ENCODE assay signal across 20 cellular contexts in genomic region chr2:237892478-237892877, GRCh38.
DNase-seq lines count a peak whose midpoint lies in the region; ATAC-seq and TF ChIP-seq lines count a peak whose summit lies in the region.
"Had no signal": no experiment of that assay in that cellular context is flagged by ENCODE, and none has a peak within 500 bp of the region (broad histone marks: within the 10 kb centered on the region; RNA-seq: fewer than 3 reads in every experiment).

No MANE protein-coding gene starts in this region.

- H3K9me3 ChIP-seq in OCI-LY3 (ENCODE audit: insufficient read depth, low read length): no peaks in the 10 kb centered on the region
- H3K9me3 ChIP-seq: A549, esophagus squamous epithelium had no signal

- no peak overlapping the region for H2AFZ ChIP-seq in OCI-LY3 (ENCODE audit: low read depth, low read length)

- no peaks in the 10 kb centered on the region for H3K27me3 ChIP-seq in OCI-LY3 (ENCODE audit: low read depth, low read length)
- H3K27me3 ChIP-seq: esophagus squamous epithelium had no signal

- no peak overlapping the region; the same call in 1 of the 2 replicates for H3K4me3 ChIP-seq in OCI-LY3 (ENCODE audit: low read length)
- H3K4me3 ChIP-seq: A549, esophagus squamous epithelium had no signal

- no peak overlapping the region for H3K27ac ChIP-seq in OCI-LY3 (ENCODE audit: low read length)
- H3K27ac ChIP-seq: A549 had no signal

- H3K27me3 Mint-ChIP-seq in dendritic cell treated with granulocyte-macrophage colony-stimulating factor and Interleukin-4, amounts not matched to agents 40 ng/mL and 50 ng/mL, for 4 days: no peaks in the 10 kb centered on the region
- H3K27me3 Mint-ChIP-seq in stimulated activated memory B cell treated with anti-CD40 and anti-IgM and Interleukin-4, amounts not matched to agents 10 μg/mL and 1 μg/mL and 100 μg/mL, for 72 hours: no peaks in the 10 kb centered on the region
- H3K27me3 Mint-ChIP-seq: activated CD4-positive, alpha-beta T cell treated with anti-CD3 and anti-CD28 coated beads for 36 hours had no signal

- H3K9me3 Mint-ChIP-seq in dendritic cell treated with granulocyte-macrophage colony-stimulating factor and Interleukin-4, amounts not matched to agents 40 ng/mL and 50 ng/mL, for 4 days: no peaks in the 10 kb centered on the region
- H3K9me3 Mint-ChIP-seq in stimulated activated memory B cell treated with anti-CD40 and anti-IgM and Interleukin-4, amounts not matched to agents 10 μg/mL and 1 μg/mL and 100 μg/mL, for 72 hours: no peaks in the 10 kb centered on the region
- no peaks in the 10 kb centered on the region for H3K9me3 Mint-ChIP-seq in stimulated activated effector memory CD8-positive, alpha-beta T cell treated with anti-CD3 and anti-CD28 coated beads, Interleukin-12 subunit alpha, Interleukin-12 subunit beta, amount 100 ng/mL, for 72 hours
- H3K9me3 Mint-ChIP-seq: activated T-cell treated with anti-CD3 and anti-CD28 coated beads, Interleukin-2, amount 50 U/mL, for 4 hours; neural crest cell had no signal

- H3K27ac Mint-ChIP-seq in dendritic cell treated with granulocyte-macrophage colony-stimulating factor and Interleukin-4, amounts not matched to agents 40 ng/mL and 50 ng/mL, for 4 days: peak overlapping the region; percentile 97
- peak overlapping the region; percentile 31 for H3K27ac Mint-ChIP-seq in stimulated activated memory B cell treated with anti-CD40 and anti-IgM and Interleukin-4, amounts not matched to agents 10 μg/mL and 1 μg/mL and 100 μg/mL, for 72 hours
- no peak overlapping the region for H3K27ac Mint-ChIP-seq in stimulated activated effector memory CD8-positive, alpha-beta T cell treated with anti-CD3 and anti-CD28 coated beads, Interleukin-12 subunit alpha, Interleukin-12 subunit beta, amount 100 ng/mL, for 72 hours
- H3K27ac Mint-ChIP-seq: activated CD4-positive, alpha-beta T cell treated with anti-CD3 and anti-CD28 coated beads for 36 hours had no signal

- no peaks in the 10 kb centered on the region for H4K20me1 ChIP-seq in OCI-LY3 (ENCODE audit: insufficient read depth, low read length)

- no peak for TF ChIP-seq CTCF in OCI-LY3 (IDR thresholded peaks at IDR 0.05; ENCODE audit: low read depth, low read length)

- H3K4me3 Mint-ChIP-seq in dendritic cell treated with granulocyte-macrophage colony-stimulating factor and Interleukin-4, amounts not matched to agents 40 ng/mL and 50 ng/mL, for 4 days: peak overlapping the region; percentile 35
- no peak overlapping the region for H3K4me3 Mint-ChIP-seq in stimulated activated memory B cell treated with anti-CD40 and anti-IgM and Interleukin-4, amounts not matched to agents 10 μg/mL and 1 μg/mL and 100 μg/mL, for 72 hours
- no peak overlapping the region for H3K4me3 Mint-ChIP-seq in stimulated activated effector memory CD8-positive, alpha-beta T cell treated with anti-CD3 and anti-CD28 coated beads, Interleukin-12 subunit alpha, Interleukin-12 subunit beta, amount 100 ng/mL, for 72 hours
- H3K4me3 Mint-ChIP-seq: activated CD4-positive, alpha-beta T cell treated with anti-CD3 and anti-CD28 coated beads for 36 hours; activated T-cell treated with anti-CD3 and anti-CD28 coated beads, Interleukin-2, amount 50 U/mL, for 4 hours; neural crest cell had no signal

- peak overlapping the region; percentile 42; the same call in 1 of the 2 replicates for H3K4me2 ChIP-seq in OCI-LY3 (ENCODE audit: low read length)
- H3K4me2 ChIP-seq: A549 had no signal

- H3K4me1 Mint-ChIP-seq in dendritic cell treated with granulocyte-macrophage colony-stimulating factor and Interleukin-4, amounts not matched to agents 40 ng/mL and 50 ng/mL, for 4 days (ENCODE audit: low read depth): peaks cover 83% of the 10 kb centered on the region
- H3K4me1 Mint-ChIP-seq in stimulated activated memory B cell treated with anti-CD40 and anti-IgM and Interleukin-4, amounts not matched to agents 10 μg/mL and 1 μg/mL and 100 μg/mL, for 72 hours: peaks cover 16% of the 10 kb centered on the region
- peaks cover 18% of the 10 kb centered on the region for H3K4me1 Mint-ChIP-seq in stimulated activated effector memory CD8-positive, alpha-beta T cell treated with anti-CD3 and anti-CD28 coated beads, Interleukin-12 subunit alpha, Interleukin-12 subunit beta, amount 100 ng/mL, for 72 hours

- DNase-seq in NCI-H2171 treated with DMSO at 0.1 percent for 48 hours (lab: John Stamatoyannopoulos, UW) (peak; percentile 13), NCI-H2171 (lab: John Stamatoyannopoulos, UW) (no peak), kidney tubule cell (ENCODE audit: low spot score) (no peak)
- DNase-seq in stimulated activated effector memory CD8-positive, alpha-beta T cell treated with anti-CD3 and anti-CD28 coated beads, Interleukin-12 subunit alpha, Interleukin-12 subunit beta, amount 100 ng/mL, for 72 hours (ENCODE audit: low spot score in 2 of 2): no peak
- DNase-seq: activated CD4-positive, alpha-beta T cell treated with anti-CD3 and anti-CD28 coated beads for 36 hours; activated T-cell treated with anti-CD3 and anti-CD28 coated beads, Interleukin-2, amount 50 U/mL, for 4 hours; anterior cingulate cortex; esophagus squamous epithelium; NCI-H1417 treated with DMSO at 0.1 percent for 48 hours; stimulated activated CD4-positive, alpha-beta T cell treated with anti-CD3 and anti-CD28 coated beads, Interleukin-2, amount 100 ng/mL, for 24 hours; stimulated activated CD8-positive, alpha-beta memory T cell treated with anti-CD3 and anti-CD28 coated beads, Interleukin-4, amount 100 ng/mL, for 48 hours; trophoblast cell had no signal

- no peak overlapping the region for H3K9ac ChIP-seq in OCI-LY3 (ENCODE audit: low read length)

- H3K4me1 ChIP-seq in OCI-LY3 (ENCODE audit: low read length): peaks cover 60% of the 10 kb centered on the region

- no peaks in the 10 kb centered on the region for H3K36me3 ChIP-seq in OCI-LY3 (replicated peaks; ENCODE audit: low read depth, low read length)
- H3K36me3 ChIP-seq: esophagus squamous epithelium had no signal

- no peak for ATAC-seq in stimulated activated memory B cell treated with anti-CD40 and anti-IgM and Interleukin-4, amounts not matched to agents 10 μg/mL and 1 μg/mL and 100 μg/mL, for 72 hours
- no peak for ATAC-seq in stimulated activated effector memory CD8-positive, alpha-beta T cell treated with anti-CD3 and anti-CD28 coated beads, Interleukin-12 subunit alpha, Interleukin-12 subunit beta, amount 100 ng/mL, for 72 hours
- ATAC-seq in HG02885 (IDR thresholded peaks at IDR 0.05; ENCODE audit: poor library complexity, unreplicated experiment): no peak
- ATAC-seq: A549; activated CD4-positive, alpha-beta T cell treated with anti-CD3 and anti-CD28 coated beads for 36 hours; activated T-cell treated with anti-CD3 and anti-CD28 coated beads, Interleukin-2, amount 50 U/mL, for 4 hours; Panc1; right cardiac atrium had no signal

- H3K79me2 ChIP-seq in OCI-LY3 (ENCODE audit: low read length): no peaks in the 10 kb centered on the region; the same call in 1 of the 2 replicates

- peaks cover 77% of the 10 kb centered on the region for H3K36me3 Mint-ChIP-seq in dendritic cell treated with granulocyte-macrophage colony-stimulating factor and Interleukin-4, amounts not matched to agents 40 ng/mL and 50 ng/mL, for 4 days (ENCODE audit: low read depth)
- H3K36me3 Mint-ChIP-seq in stimulated activated memory B cell treated with anti-CD40 and anti-IgM and Interleukin-4, amounts not matched to agents 10 μg/mL and 1 μg/mL and 100 μg/mL, for 72 hours: no peaks in the 10 kb centered on the region
- no peaks in the 10 kb centered on the region for H3K36me3 Mint-ChIP-seq in stimulated activated effector memory CD8-positive, alpha-beta T cell treated with anti-CD3 and anti-CD28 coated beads, Interleukin-12 subunit alpha, Interleukin-12 subunit beta, amount 100 ng/mL, for 72 hours

- intact Hi-C loops in dendritic cell treated with granulocyte-macrophage colony-stimulating factor and Interleukin-4, amounts not matched to agents 40 ng/mL and 50 ng/mL, for 4 days (cut with micrococcal nuclease): no loop called here
